Comparison of ENCODE assay signal across 8 cellular contexts in the genomic region with DNA sequence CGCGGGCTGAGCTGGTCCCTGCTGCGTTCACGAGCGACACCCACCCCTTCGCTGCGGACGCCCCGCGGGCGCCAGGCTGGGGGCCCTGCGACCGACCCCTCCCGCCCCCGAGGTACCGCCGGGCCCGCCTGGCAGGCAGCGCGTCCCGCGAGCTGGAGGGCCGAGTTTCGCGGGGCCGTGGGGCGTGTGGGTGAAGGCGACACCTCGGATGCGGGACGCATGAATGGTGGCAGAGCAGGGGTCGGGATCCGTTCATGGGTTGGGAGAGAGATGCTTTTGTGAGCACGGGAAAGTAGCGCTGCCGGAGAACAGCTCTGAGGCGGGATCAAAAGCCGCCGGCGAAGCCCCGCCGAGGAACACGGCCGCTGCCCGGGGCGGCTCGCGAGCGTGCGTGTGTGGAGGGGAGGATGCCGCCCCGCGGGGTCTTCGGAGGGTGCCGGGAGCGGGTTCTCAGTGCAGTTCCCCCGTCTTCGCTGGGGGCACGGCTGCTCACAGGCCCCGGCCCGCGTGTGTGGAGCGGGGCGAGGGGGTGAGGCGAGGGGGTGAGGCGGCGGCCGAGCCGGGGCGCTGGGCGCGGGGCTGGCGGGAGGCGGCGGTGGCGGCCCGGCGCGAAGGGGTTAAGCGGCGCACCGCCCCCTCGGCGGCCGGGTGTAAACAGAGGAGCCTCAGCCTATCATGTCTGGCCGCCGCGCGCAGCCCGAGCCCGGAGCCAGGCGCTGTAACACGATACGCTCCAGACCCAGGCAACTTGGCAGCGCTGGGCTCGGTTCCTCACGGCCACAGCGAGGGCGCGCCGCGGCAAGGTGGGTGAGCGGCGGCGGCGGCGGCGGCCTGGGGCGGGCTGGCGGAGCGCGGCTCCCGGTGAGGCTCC.
A peak's percentile ranks its signal among the peaks of the same experiment; 100 is the strongest.
DNase-seq lines count a peak whose midpoint lies in the region; ATAC-seq and TF ChIP-seq lines count a peak whose summit lies in the region.

No MANE protein-coding gene starts in this region.

- no peaks in the 10 kb centered on the region for H3K36me3 Mint-ChIP-seq in CD4-positive, alpha-beta T cell (ENCODE audit: low read depth)
- H3K36me3 Mint-ChIP-seq in activated naive CD8-positive, alpha-beta T cell treated with anti-CD3 and anti-CD28 coated beads, Interleukin-2, amount 10 ng/mL, durations not matched to agents 7 days and 5 days, result no peaks in the 10 kb centered on the region

- TF ChIP-seq EP300 in tibial nerve (IDR thresholded peaks at IDR 0.05), result peak in 1 of 2 donors; percentile 79

- POLR2A ChIA-PET in CD4-positive, alpha-beta T cell (lab: Charles Lee), result no interaction called here
- POLR2A ChIA-PET in activated naive CD8-positive, alpha-beta T cell treated with anti-CD3 and anti-CD28 coated beads, Interleukin-2, amount 10 ng/mL, durations not matched to agents 7 days and 5 days (lab: Charles Lee), result no interaction called here

- intact Hi-C loops in CD4-positive, alpha-beta T cell (cut with DNase I, micrococcal nuclease), result no loop called here
- intact Hi-C loops in head of caudate nucleus (cut with DNase I), result no loop called here

- peaks cover 65% of the 10 kb centered on the region for H3K27me3 ChIP-seq in CD4-positive, alpha-beta T cell (ENCODE audit: control insufficient read depth, insufficient read depth, low read length)
- no peaks in the 10 kb centered on the region for H3K27me3 ChIP-seq in tibial nerve

- peaks cover 0 to 30% (median 2%) of the 10 kb centered on the region in 4 donors for H3K4me1 ChIP-seq in tibial nerve

- no peaks in the 10 kb centered on the region for H3K9me3 Mint-ChIP-seq in CD4-positive, alpha-beta T cell
- H3K9me3 Mint-ChIP-seq in activated naive CD8-positive, alpha-beta T cell treated with anti-CD3 and anti-CD28 coated beads, Interleukin-2, amount 10 ng/mL, durations not matched to agents 7 days and 5 days, result no peaks in the 10 kb centered on the region

- CTCF ChIA-PET in CD4-positive, alpha-beta T cell (lab: Charles Lee), result no interaction called here

- no peaks in the 10 kb centered on the region for H3K9me3 ChIP-seq in CD4-positive, alpha-beta T cell (ENCODE audit: control insufficient read depth, low read length)
- no peaks in the 10 kb centered on the region for H3K9me3 ChIP-seq in tibial nerve

- H3K4me1 Mint-ChIP-seq in CD4-positive, alpha-beta T cell (ENCODE audit: low read depth), result peaks cover 25% of the 10 kb centered on the region
- peaks cover 9% of the 10 kb centered on the region for H3K4me1 Mint-ChIP-seq in activated naive CD8-positive, alpha-beta T cell treated with anti-CD3 and anti-CD28 coated beads, Interleukin-2, amount 10 ng/mL, durations not matched to agents 7 days and 5 days

- no peak overlapping the region for H3K27ac ChIP-seq in CD4-positive, alpha-beta T cell (ENCODE audit: low read depth, low read length)
- H3K27ac ChIP-seq in tibial nerve, result peak overlapping the region; percentile 80 to 95 (median 84)

- no peaks in the 10 kb centered on the region for H3K36me3 ChIP-seq in tibial nerve

- H3K27ac Mint-ChIP-seq in CD4-positive, alpha-beta T cell, result no peak overlapping the region
- H3K27ac Mint-ChIP-seq in activated naive CD8-positive, alpha-beta T cell treated with anti-CD3 and anti-CD28 coated beads, Interleukin-2, amount 10 ng/mL, durations not matched to agents 7 days and 5 days, result no peak overlapping the region

- DNase-seq in CD4-positive, alpha-beta T cell, result peak in 7 of 10 experiments; percentile 2 to 35 (median 7)
- DNase-seq in OCI-M1 (lab: John Stamatoyannopoulos, UW) (peak; percentile 66), head of caudate nucleus (peak; percentile 60 to 94 (median 82)), non-pigmented ciliary epithelial cell (ENCODE audit: low read depth) (peak; percentile 38), tibial nerve (ENCODE audit: low spot score in 2 of 2) (peak; percentile 78 to 81)
- DNase-seq in activated naive CD8-positive, alpha-beta T cell treated with anti-CD3 and anti-CD28 coated beads, Interleukin-2, amount 10 ng/mL, durations not matched to agents 7 days and 5 days, result peak; percentile 37

- 0% methylated on average over 46 to 80 of the region's 113 CpGs for WGBS in tibial nerve, 2 donors

- H3K4me3 Mint-ChIP-seq in CD4-positive, alpha-beta T cell, result peak overlapping the region; percentile 67
- peak overlapping the region; percentile 66 for H3K4me3 Mint-ChIP-seq in activated naive CD8-positive, alpha-beta T cell treated with anti-CD3 and anti-CD28 coated beads, Interleukin-2, amount 10 ng/mL, durations not matched to agents 7 days and 5 days

- H3K4me3 ChIP-seq in tibial nerve, result peak overlapping the region; percentile 44 to 90 (median 68)

- peaks cover 77% of the 10 kb centered on the region for H3K27me3 Mint-ChIP-seq in CD4-positive, alpha-beta T cell
- H3K27me3 Mint-ChIP-seq in activated naive CD8-positive, alpha-beta T cell treated with anti-CD3 and anti-CD28 coated beads, Interleukin-2, amount 10 ng/mL, durations not matched to agents 7 days and 5 days, result peaks cover 60% of the 10 kb centered on the region

- no peak for TF ChIP-seq CTCF in CD4-positive, alpha-beta T cell (IDR thresholded peaks at IDR 0.05)
- TF ChIP-seq CTCF in tibial nerve (IDR thresholded peaks at IDR 0.05), result peak in 2 of 5 experiments; percentile 11 to 47

- peak; percentile 60 for ATAC-seq in CD4-positive, alpha-beta T cell (ENCODE audit: poor library complexity)
- ATAC-seq in GM19468 (IDR thresholded peaks at IDR 0.05; ENCODE audit: extremely low read depth, unreplicated experiment) (peak; percentile 67), HG03565 (IDR thresholded peaks at IDR 0.05; ENCODE audit: unreplicated experiment) (peak; percentile 78)
- ATAC-seq in activated naive CD8-positive, alpha-beta T cell treated with anti-CD3 and anti-CD28 coated beads, Interleukin-2, amount 10 ng/mL, durations not matched to agents 7 days and 5 days (ENCODE audit: low read depth), result peak; percentile 93

- peak; percentile 27 to 68 for TF ChIP-seq POLR2A in tibial nerve (IDR thresholded peaks at IDR 0.05)

Comparison
In these comparisons a context has a peak if more than half of its experiments do, and no peak if none do; other contexts are left out.
1. DNase-seq: peak in every context shown above with its lines; median percentile 82 in head of caudate nucleus; 80 in tibial nerve; 66 in OCI-M1; 38 in non-pigmented ciliary epithelial cell; 37 in activated naive CD8-positive, alpha-beta T cell treated with anti-CD3 and anti-CD28 coated beads, Interleukin-2, amount 10 ng/mL, durations not matched to agents 7 days and 5 days; 7 in CD4-positive, alpha-beta T cell.